ENCODE assay signal across 1 cellular context in genomic region chr10:103652599-103653281, GRCh38.
TF ChIP-seq lines count a peak whose summit lies in the region.

No MANE protein-coding gene starts in this region.

TF ChIP-seq in SK-N-SH treated with all-trans-retinoic acid at 6 μM for 48 hours, 23 proteins besides CTCF, POLR2A, EP300 and RAD21 (continued from another document):
- TF ChIP-seq TSHZ2 (CRISPR knock-in tag; IDR thresholded peaks at IDR 0.05) (no peak), ESRRG (CRISPR knock-in tag; IDR thresholded peaks at IDR 0.05) (no peak)
